Comparison of ENCODE assay signal across 8 cellular contexts in the genomic region with DNA sequence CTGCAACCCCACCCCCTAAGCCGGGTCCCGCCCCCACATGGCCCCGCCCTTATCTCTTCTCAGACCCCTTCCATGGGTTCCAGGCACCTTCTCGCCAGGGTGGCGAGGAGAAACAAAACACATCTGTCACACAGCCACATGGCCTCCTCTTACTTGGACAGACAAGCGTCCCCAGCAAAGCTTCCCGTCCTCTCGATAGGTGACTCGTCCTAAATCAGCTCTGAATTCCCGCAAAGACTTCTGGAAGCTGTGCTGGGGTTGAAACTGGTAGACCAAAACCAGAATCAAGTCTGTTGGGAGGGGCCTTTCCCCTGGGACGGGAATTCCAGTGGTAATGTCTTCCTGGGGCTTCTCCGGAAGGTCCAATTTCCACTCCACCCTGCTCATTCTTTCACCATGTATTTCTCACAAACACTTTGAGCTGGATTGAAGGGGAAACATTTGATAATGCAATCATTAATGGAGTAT. TPM values are rescaled to one million over a fixed set of nuclear protein-coding genes. Genes with fewer than 3 reads are reported as not detected.
A peak's percentile ranks its signal among the peaks of the same experiment; 100 is the strongest.
DNase-seq lines count a peak whose midpoint lies in the region; ATAC-seq, FAIRE-seq and TF ChIP-seq lines count a peak whose summit lies in the region.

No MANE protein-coding gene starts in this region.

- TF ChIP-seq POLR2A in esophagus muscularis mucosa (IDR thresholded peaks at IDR 0.05; ENCODE audit: low read depth) (no peak), ovary (IDR thresholded peaks at IDR 0.05) (no peak)

- peak overlapping the region; percentile 96 to 99 (median 99) for H3K27ac ChIP-seq in esophagus muscularis mucosa (replicated peaks in 1 of 4)
- peak overlapping the region; percentile 91 to 97 for H3K27ac ChIP-seq in ovary

- intact Hi-C loops in esophagus muscularis mucosa (cut with DNase I) (loop anchor here (5.0 kb wide), 3 partner anchors 61 to 104 kb away; a partner anchor contains a TSS), ovary (cut with DNase I) (loop anchor here in 3 of 4 donors (1.0 to 10.0 kb wide), 3 partner anchors 15 to 101 kb away; a partner anchor contains a TSS)

- H3K27me3 ChIP-seq in esophagus muscularis mucosa: no peaks in the 10 kb centered on the region
- no peaks in the 10 kb centered on the region for H3K27me3 ChIP-seq in ovary

- H3K36me3 ChIP-seq in esophagus muscularis mucosa (peaks cover 0 to 4% (median 0%) of the 10 kb centered on the region in 4 donors), ovary (no peaks in the 10 kb centered on the region)

- peak; percentile 56 for DNase-seq in H4 (ENCODE audit: low spot score)
- DNase-seq in RCC 7860 (ENCODE audit: low spot score): peak; percentile 84
- DNase-seq in esophagus muscularis mucosa (ENCODE audit: extremely low spot score): no peak
- no peak for DNase-seq in ovary
- DNase-seq in NCI-H1930 (lab: John Stamatoyannopoulos, UW): no peak
- no peak for DNase-seq in putamen (ENCODE audit: low spot score)
- DNase-seq in DMS 273 treated with DMSO at 0.1 percent for 48 hours (lab: John Stamatoyannopoulos, UW): no peak

- TF ChIP-seq EP300 in esophagus muscularis mucosa (IDR thresholded peaks at IDR 0.05) (no peak), ovary (IDR thresholded peaks at IDR 0.05) (no peak)

- H3K4me3 ChIP-seq in esophagus muscularis mucosa: peak overlapping the region; percentile 81 to 99 (median 92)
- H3K4me3 ChIP-seq in ovary: peak overlapping the region; percentile 97

- peaks cover 43 to 48% (median 47%) of the 10 kb centered on the region in 4 donors for H3K4me1 ChIP-seq in esophagus muscularis mucosa
- H3K4me1 ChIP-seq in ovary (ENCODE audit: insufficient read depth): peaks cover 20% of the 10 kb centered on the region

- no peak for ATAC-seq in GM18858 (IDR thresholded peaks at IDR 0.05; ENCODE audit: unreplicated experiment)

- no peaks in the 10 kb centered on the region for H3K9me3 ChIP-seq in esophagus muscularis mucosa
- no peaks in the 10 kb centered on the region for H3K9me3 ChIP-seq in ovary

- peak; percentile 49 for FAIRE-seq in RCC 7860 (lab: Jason Lieb, UNC)

- TF ChIP-seq CTCF in esophagus muscularis mucosa (IDR thresholded peaks at IDR 0.05) (no peak), ovary (IDR thresholded peaks at IDR 0.05) (no peak)

- WGBS in esophagus muscularis mucosa: 4% methylated on average over 10 of the region's 12 CpGs
- WGBS in ovary, 3 donors: 0 to 5% (median 2%) methylated on average over 9 to 12 of the region's 12 CpGs

RNA-seq across cellular contexts. Expression of a gene that starts 0.4 kb away (rescaled TPM):
- total RNA-seq in H4 (2014; rRNA removed; shearing (Covaris generic)): 90.8 and 90.9 TPM in 2 replicates
- total RNA-seq in esophagus muscularis mucosa: 10 to 100 TPM; 59.6 to 88.9 (median 69.6) TPM
- total RNA-seq in ovary: 100 to 1,000 TPM in 6 of 7 donors, 10 to 100 TPM in 1; 82.4 to 238 (median 137) TPM
- polyA plus RNA-seq in ovary: 100 to 1,000 TPM; 130 to 138 TPM

Comparison
In these comparisons a context has a peak if more than half of its experiments do, and no peak if none do; other contexts are left out.
1. DNase-seq: peak in H4 (single experiment) and RCC 7860 (single experiment); none in esophagus muscularis mucosa (single experiment), ovary (0 of 5), NCI-H1930 (0 of 2), putamen (single experiment) and DMS 273 treated with DMSO at 0.1 percent for 48 hours (single experiment).